ENCODE assay signal across 13 cellular contexts in genomic region chr15:52220896-52221660, GRCh38.
DNase-seq lines count a peak whose midpoint lies in the region; ATAC-seq lines count a peak whose summit lies in the region.
"Had no signal": no experiment of that assay in that cellular context is flagged by ENCODE, and none has a peak within 500 bp of the region (broad histone marks: within the 10 kb centered on the region; RNA-seq: fewer than 3 reads in every experiment).

No MANE protein-coding gene starts in this region.

- peaks cover 28% of the 10 kb centered on the region for H3K4me1 Mint-ChIP-seq in T-helper 2 cell treated with Interferon-gamma antibody and Interleukin-4, amounts not matched to agents 5 μg/mL and 100 μg/mL, for 36 hours (ENCODE audit: low read depth)
- peaks cover 26% of the 10 kb centered on the region for H3K4me1 Mint-ChIP-seq in stimulated activated effector memory CD8-positive, alpha-beta T cell treated with anti-CD3 and anti-CD28 coated beads, Interleukin-12 subunit alpha, Interleukin-12 subunit beta, amount 100 ng/mL, for 72 hours
- H3K4me1 Mint-ChIP-seq: H9 had no signal

- H3K27me3 Mint-ChIP-seq in T-helper 2 cell treated with Interferon-gamma antibody and Interleukin-4, amounts not matched to agents 5 μg/mL and 100 μg/mL, for 36 hours (ENCODE audit: low read depth), result no peaks in the 10 kb centered on the region

- peak overlapping the region; percentile 92 for H3K27ac Mint-ChIP-seq in T-helper 2 cell treated with Interferon-gamma antibody and Interleukin-4, amounts not matched to agents 5 μg/mL and 100 μg/mL, for 36 hours
- peak overlapping the region; percentile 74 for H3K27ac Mint-ChIP-seq in stimulated activated effector memory CD8-positive, alpha-beta T cell treated with anti-CD3 and anti-CD28 coated beads, Interleukin-12 subunit alpha, Interleukin-12 subunit beta, amount 100 ng/mL, for 72 hours

- peak; percentile 10 for ATAC-seq in HG02678 (IDR thresholded peaks at IDR 0.05; ENCODE audit: unreplicated experiment)
- ATAC-seq in stimulated activated effector memory CD8-positive, alpha-beta T cell treated with anti-CD3 and anti-CD28 coated beads, Interleukin-12 subunit alpha, Interleukin-12 subunit beta, amount 100 ng/mL, for 72 hours, result no peak
- no peak for ATAC-seq in HG03139 (IDR thresholded peaks at IDR 0.05; ENCODE audit: unreplicated experiment)
- ATAC-seq: foreskin keratinocyte had no signal

- no peaks in the 10 kb centered on the region for H3K9me3 Mint-ChIP-seq in T-helper 2 cell treated with Interferon-gamma antibody and Interleukin-4, amounts not matched to agents 5 μg/mL and 100 μg/mL, for 36 hours
- H3K9me3 Mint-ChIP-seq in stimulated activated effector memory CD8-positive, alpha-beta T cell treated with anti-CD3 and anti-CD28 coated beads, Interleukin-12 subunit alpha, Interleukin-12 subunit beta, amount 100 ng/mL, for 72 hours, result no peaks in the 10 kb centered on the region
- H3K9me3 Mint-ChIP-seq: H9 had no signal

- peaks cover 4% of the 10 kb centered on the region for H3K36me3 Mint-ChIP-seq in T-helper 2 cell treated with Interferon-gamma antibody and Interleukin-4, amounts not matched to agents 5 μg/mL and 100 μg/mL, for 36 hours (ENCODE audit: low read depth)
- H3K36me3 Mint-ChIP-seq in stimulated activated effector memory CD8-positive, alpha-beta T cell treated with anti-CD3 and anti-CD28 coated beads, Interleukin-12 subunit alpha, Interleukin-12 subunit beta, amount 100 ng/mL, for 72 hours, result no peaks in the 10 kb centered on the region

- peak overlapping the region; percentile 84 for H3K4me3 Mint-ChIP-seq in T-helper 2 cell treated with Interferon-gamma antibody and Interleukin-4, amounts not matched to agents 5 μg/mL and 100 μg/mL, for 36 hours
- H3K4me3 Mint-ChIP-seq in stimulated activated effector memory CD8-positive, alpha-beta T cell treated with anti-CD3 and anti-CD28 coated beads, Interleukin-12 subunit alpha, Interleukin-12 subunit beta, amount 100 ng/mL, for 72 hours, result peak overlapping the region; percentile 67
- H3K4me3 Mint-ChIP-seq: H9 had no signal

- DNase-seq in activated CD8-positive, alpha-beta memory T cell treated with anti-CD3 and anti-CD28 coated beads, Interleukin-2, amount 50 U/mL, for 48 hours, result peak; percentile 42
- no peak for DNase-seq in activated CD8-positive, alpha-beta memory T cell treated with anti-CD3 and anti-CD28 coated beads, Interleukin-2, amount 50 U/mL, for 4 hours
- DNase-seq in T-helper 2 cell treated with Interferon-gamma antibody and Interleukin-4, amounts not matched to agents 5 μg/mL and 100 μg/mL, for 36 hours (ENCODE audit: low spot score), result no peak
- no peak for DNase-seq in stimulated activated effector memory CD8-positive, alpha-beta T cell treated with anti-CD3 and anti-CD28 coated beads, Interleukin-12 subunit alpha, Interleukin-12 subunit beta, amount 100 ng/mL, for 72 hours (ENCODE audit: low spot score in 2 of 2)
- DNase-seq in NCI-H1694 treated with DMSO at 0.1 percent for 48 hours (lab: John Stamatoyannopoulos, UW) (no peak), cerebellar cortex (ENCODE audit: low spot score) (no peak)
- DNase-seq: central memory CD4-positive, alpha-beta T cell; H9; NCI-H187 treated with DMSO at 0.1 percent for 48 hours; nucleus accumbens had no signal
